1 cellular context compared by ENCODE assay signal in genomic region chr2:120223034-120223912, GRCh38.
TF ChIP-seq lines count a peak whose summit lies in the region.

Gene TMEM185B, minus strand, starts transcription at chr2:120223400. Its CDS starts 424 bp downstream, at chr2:120222976.

TF ChIP-seq in K562, 482 proteins besides CTCF, POLR2A, EP300 and RAD21 (continued from another document and continues in another):
- TF ChIP-seq NKRF (IDR thresholded peaks at IDR 0.05; ENCODE audit: borderline replicate concordance), result no peak
- no peak for TF ChIP-seq CBX2 (IDR thresholded peaks at IDR 0.05; ENCODE audit: insufficient read depth, low read length, poor library complexity, severe bottlenecking)
- TF ChIP-seq FOXK1 (CRISPR knock-in tag; IDR thresholded peaks at IDR 0.05; ENCODE audit: borderline replicate concordance), result no peak
- no peak for TF ChIP-seq DDX20 (tag; IDR thresholded peaks at IDR 0.05; ENCODE audit: low read depth)
- peak; percentile 55; the same call in 1 of the 2 replicates for TF ChIP-seq ETV1 (tag; conservative IDR thresholded peaks at IDR 0.05; ENCODE audit: low read depth)
- TF ChIP-seq THRB (CRISPR knock-in tag; conservative IDR thresholded peaks at IDR 0.05), result no peak
- TF ChIP-seq MLLT1 (IDR thresholded peaks at IDR 0.05), result no peak
- TF ChIP-seq ARID2 (IDR thresholded peaks at IDR 0.05), result no peak
- TF ChIP-seq MGA (IDR thresholded peaks at IDR 0.05), result peak; percentile 89
- no peak for TF ChIP-seq SETDB1 (IDR thresholded peaks at IDR 0.05; ENCODE audit: low read length)
- peak; percentile 76; the same call in 1 of the 2 replicates for TF ChIP-seq JUN (IDR thresholded peaks at IDR 0.05; ENCODE audit: borderline replicate concordance, low read depth, low read length)
- peak; percentile 89; the same call in 1 of the 2 replicates for TF ChIP-seq JUN (CRISPR knock-in tag; IDR thresholded peaks at IDR 0.05; ENCODE audit: borderline replicate concordance)
- TF ChIP-seq USF1 (CRISPR knock-in tag; IDR thresholded peaks at IDR 0.05), result peak; percentile 94
- 0 out of 2 replicates have a peak, but pooled peaks have one; percentile 19 for TF ChIP-seq ZNF668 (CRISPR knock-in tag; IDR thresholded peaks at IDR 0.05)
- no peak for TF ChIP-seq ZNF274 (IDR thresholded peaks at IDR 0.05; ENCODE audit: borderline replicate concordance, low read depth, low read length)
- TF ChIP-seq KAT8 (IDR thresholded peaks at IDR 0.05; ENCODE audit: low read depth), result no peak
- TF ChIP-seq CBFA2T2 (conservative IDR thresholded peaks at IDR 0.05), result peak; percentile 40
- peak; percentile 95 for TF ChIP-seq RBFOX2 (IDR thresholded peaks at IDR 0.05; ENCODE audit: low read depth, low read length)
- TF ChIP-seq ZNF780A (CRISPR knock-in tag; IDR thresholded peaks at IDR 0.05), result no peak
- TF ChIP-seq ZNF143 (CRISPR knock-in tag; IDR thresholded peaks at IDR 0.05), result no peak
- TF ChIP-seq ZNF586 (CRISPR knock-in tag; conservative IDR thresholded peaks at IDR 0.05), result no peak
- no peak for TF ChIP-seq SMARCE1 (IDR thresholded peaks at IDR 0.05)
- TF ChIP-seq KLF10 (CRISPR knock-in tag; IDR thresholded peaks at IDR 0.05), result no peak
- TF ChIP-seq STAT5B (CRISPR knock-in tag; IDR thresholded peaks at IDR 0.05), result no peak
- no peak for TF ChIP-seq HEY1 (CRISPR knock-in tag; IDR thresholded peaks at IDR 0.05; ENCODE audit: borderline replicate concordance)
- TF ChIP-seq TRIM28 (IDR thresholded peaks at IDR 0.05), result no peak
- no peak for TF ChIP-seq ZNF318 (IDR thresholded peaks at IDR 0.05; ENCODE audit: borderline replicate concordance in 1 of 2, low read depth in 1 of 2)
- TF ChIP-seq HNRNPLL (IDR thresholded peaks at IDR 0.05; ENCODE audit: low read depth, low read length, poor library complexity, severe bottlenecking), result peak; percentile 30
